In the genomic region with DNA sequence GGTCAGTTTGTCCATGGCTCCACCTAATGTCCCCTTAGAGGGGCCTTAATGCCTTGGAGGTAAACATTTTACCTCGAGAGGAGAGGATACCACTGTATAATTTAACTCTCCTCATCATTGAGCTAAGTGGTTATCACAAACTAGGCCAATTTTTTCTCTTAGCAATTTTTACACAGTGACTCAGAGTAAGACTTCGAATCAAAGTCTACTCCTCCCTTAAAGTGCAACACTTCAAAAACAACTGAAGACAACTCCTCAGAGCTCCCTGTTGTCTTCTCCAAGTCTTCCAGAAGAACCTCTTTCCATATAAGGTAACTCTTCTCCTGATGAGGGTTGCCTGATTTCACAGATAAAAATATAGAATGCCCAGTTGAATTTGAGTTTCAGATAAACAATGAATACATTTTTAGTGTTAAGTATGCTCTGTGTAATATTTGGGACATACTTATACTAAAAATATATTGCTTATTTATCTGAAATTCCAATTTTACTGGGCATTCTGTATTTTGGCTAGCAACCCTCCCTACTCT, we compare ENCODE assay signal across 29 cellular contexts.
"Had no signal": no experiment of that assay in that cellular context is flagged by ENCODE, and none has a peak within 500 bp of the region (broad histone marks: within the 10 kb centered on the region; RNA-seq: fewer than 3 reads in every experiment).

No MANE protein-coding gene starts in this region.

- H3K27ac Mint-ChIP-seq: activated CD4-positive, alpha-beta memory T cell treated with anti-CD3 and anti-CD28 coated beads, Interleukin-2, amount 10 ng/mL, durations not matched to agents 7 days and 5 days; activated CD4-positive, alpha-beta T cell treated with anti-CD3 and anti-CD28 coated beads, Interleukin-2, amount 10 ng/mL, durations not matched to agents 7 days and 5 days; activated naive CD4-positive, alpha-beta T cell treated with anti-CD3 and anti-CD28 coated beads, Interleukin-2, amount 10 ng/mL, durations not matched to agents 7 days and 5 days; activated T-cell treated with anti-CD3 and anti-CD28 coated beads, Interleukin-2, amount 50 U/mL, for 24 hours; mesothelial cell of epicardium; stimulated activated memory B cell treated with anti-CD40 and anti-IgM and Interleukin-4, amounts not matched to agents 10 μg/mL and 1 μg/mL and 100 μg/mL, for 72 hours; WTC11 had no signal

- H3K27me3 ChIP-seq: esophagus muscularis mucosa, gastrocnemius medialis, pancreas, sigmoid colon, thyroid gland had no signal

- H3K36me3 ChIP-seq: esophagus muscularis mucosa, gastrocnemius medialis, pancreas, prostate gland, sigmoid colon, stomach, thyroid gland, upper lobe of left lung had no signal

- H3K4me1 ChIP-seq: gastrocnemius medialis, pancreas, prostate gland had no signal

- H3K36me3 Mint-ChIP-seq: activated naive CD4-positive, alpha-beta T cell treated with anti-CD3 and anti-CD28 coated beads, Interleukin-2, amount 10 ng/mL, durations not matched to agents 7 days and 5 days; mesothelial cell of epicardium; naive B cell; stimulated activated memory B cell treated with anti-CD40 and anti-IgM and Interleukin-4, amounts not matched to agents 10 μg/mL and 1 μg/mL and 100 μg/mL, for 72 hours; WTC11 had no signal

- DNase-seq: activated CD4-positive, alpha-beta memory T cell treated with anti-CD3 and anti-CD28 coated beads, Interleukin-2, amount 10 ng/mL, durations not matched to agents 7 days and 5 days; activated CD4-positive, alpha-beta T cell treated with anti-CD3 and anti-CD28 coated beads for 1 hour; activated CD4-positive, alpha-beta T cell treated with anti-CD3 and anti-CD28 coated beads, Interleukin-2, amount 10 ng/mL, durations not matched to agents 7 days and 5 days; activated CD8-positive, alpha-beta memory T cell treated with anti-CD3 and anti-CD28 coated beads, Interleukin-2, amount 50 U/mL, for 48 hours; activated gamma-delta T cell; activated naive CD4-positive, alpha-beta T cell treated with anti-CD3 and anti-CD28 coated beads, Interleukin-2, amount 10 ng/mL, durations not matched to agents 7 days and 5 days; activated T-cell treated with anti-CD3 and anti-CD28 coated beads, Interleukin-2, amount 50 U/mL, for 24 hours; amygdala; central memory CD4-positive, alpha-beta T cell; gastrocnemius medialis; glutamatergic neuron; kidney; left colon; naive B cell; pancreas; small intestine; stimulated activated CD4-positive, alpha-beta T cell treated with anti-CD3 and anti-CD28 coated beads, Interleukin-1b, Interleukin-23, amount 100 ng/mL, for 48 hours; stimulated activated CD4-positive, alpha-beta T cell treated with anti-CD3 and anti-CD28 coated beads, Interleukin-4, amount 100 ng/mL, for 4 hours; stimulated activated CD8-positive, alpha-beta memory T cell treated with anti-CD3 and anti-CD28 coated beads, Interleukin-4, amount 100 ng/mL, for 48 hours; stomach; T-helper 2 cell; thyroid gland; upper lobe of left lung had no signal

- ATAC-seq: gastrocnemius medialis; left colon; pancreas; stimulated activated memory B cell treated with anti-CD40 and anti-IgM and Interleukin-4, amounts not matched to agents 10 μg/mL and 1 μg/mL and 100 μg/mL, for 72 hours; WTC11 had no signal

- H3K4me3 ChIP-seq: esophagus muscularis mucosa, gastrocnemius medialis, pancreas, prostate gland, sigmoid colon, stomach, thyroid gland, upper lobe of left lung had no signal

- H3K4me3 Mint-ChIP-seq: activated CD4-positive, alpha-beta memory T cell treated with anti-CD3 and anti-CD28 coated beads, Interleukin-2, amount 10 ng/mL, durations not matched to agents 7 days and 5 days; activated CD4-positive, alpha-beta T cell treated with anti-CD3 and anti-CD28 coated beads, Interleukin-2, amount 10 ng/mL, durations not matched to agents 7 days and 5 days; activated naive CD4-positive, alpha-beta T cell treated with anti-CD3 and anti-CD28 coated beads, Interleukin-2, amount 10 ng/mL, durations not matched to agents 7 days and 5 days; activated T-cell treated with anti-CD3 and anti-CD28 coated beads, Interleukin-2, amount 50 U/mL, for 24 hours; mesothelial cell of epicardium; naive B cell; stimulated activated memory B cell treated with anti-CD40 and anti-IgM and Interleukin-4, amounts not matched to agents 10 μg/mL and 1 μg/mL and 100 μg/mL, for 72 hours; WTC11 had no signal

- H3K27ac ChIP-seq: esophagus muscularis mucosa, gastrocnemius medialis, pancreas, prostate gland, sigmoid colon, stomach, thyroid gland, upper lobe of left lung had no signal

- H3K9me3 ChIP-seq: esophagus muscularis mucosa, gastrocnemius medialis, pancreas, prostate gland, sigmoid colon, stomach, thyroid gland, upper lobe of left lung had no signal

- H3K9me3 Mint-ChIP-seq: activated T-cell treated with anti-CD3 and anti-CD28 coated beads, Interleukin-2, amount 50 U/mL, for 24 hours; stimulated activated memory B cell treated with anti-CD40 and anti-IgM and Interleukin-4, amounts not matched to agents 10 μg/mL and 1 μg/mL and 100 μg/mL, for 72 hours had no signal
